In the genomic region with DNA sequence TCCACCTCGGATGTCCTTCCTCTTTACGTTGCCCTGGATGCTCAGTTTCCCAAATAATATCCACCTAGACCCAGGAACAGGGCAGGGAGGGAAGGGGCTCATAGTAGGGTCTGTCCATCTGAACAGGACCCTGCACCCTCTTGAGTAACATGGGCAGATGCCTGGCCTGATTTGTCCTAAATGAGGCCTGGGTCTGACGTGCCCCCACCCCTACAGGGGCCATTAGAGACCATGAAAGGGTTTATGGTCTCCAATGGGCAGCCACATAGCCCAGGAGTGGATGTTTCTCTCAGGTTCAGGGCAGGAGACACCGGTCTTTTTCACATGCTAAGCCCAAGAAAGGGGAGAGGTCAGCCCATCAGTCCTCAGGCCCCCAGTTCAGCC, we compare ENCODE assay signal across 41 cellular contexts. TPM values are rescaled to one million over a fixed set of nuclear protein-coding genes. Genes with fewer than 3 reads are reported as not detected.
"Had no signal": no experiment of that assay in that cellular context is flagged by ENCODE, and none has a peak within 500 bp of the region (broad histone marks: within the 10 kb centered on the region; RNA-seq: fewer than 3 reads in every experiment).

No MANE protein-coding gene starts in this region.

- H2AFZ ChIP-seq: PC-9 had no signal

- H3K27me3 ChIP-seq: ascending aorta, cardiac muscle cell, MG63 had no signal

- H3K27ac ChIP-seq: ascending aorta, cardiac muscle cell, PC-9, RWPE1, VCaP had no signal

- H3K4me3 ChIP-seq: ascending aorta, cardiac muscle cell, MG63, PC-9 had no signal

- H3K4me2 ChIP-seq: PC-9 had no signal

- DNase-seq: activated B cell treated with CpG ODN at 0.5 μM for 24 hours; activated CD4-positive, alpha-beta memory T cell treated with anti-CD3 and anti-CD28 coated beads, Interleukin-2, amount 10 ng/mL, durations not matched to agents 7 days and 5 days; activated CD4-positive, alpha-beta T cell treated with anti-CD3 and anti-CD28 coated beads for 4 hours; activated CD4-positive, alpha-beta T cell treated with anti-CD3 and anti-CD28 coated beads, Interleukin-2, amount 50 U/mL, for 1 hour; activated CD4-positive, CD25-positive, alpha-beta regulatory T cell treated with anti-CD3 and anti-CD28 coated beads, Interleukin-2, amount 50 U/mL, for 72 hours; activated CD8-positive, alpha-beta memory T cell treated with anti-CD3 and anti-CD28 coated beads for 24 hours; activated CD8-positive, alpha-beta memory T cell treated with anti-CD3 and anti-CD28 coated beads, Interleukin-2, amount 10 ng/mL, durations not matched to agents 7 days and 5 days; activated CD8-positive, alpha-beta memory T cell treated with anti-CD3 and anti-CD28 coated beads, Interleukin-2, amount 50 U/mL, for 48 hours; activated gamma-delta T cell; activated naive CD4-positive, alpha-beta T cell treated with Interleukin-2 at 50 U/mL for 16 hours; activated naive CD8-positive, alpha-beta T cell treated with anti-CD3 and anti-CD28 coated beads, Interleukin-2, amount 10 ng/mL, durations not matched to agents 7 days and 5 days; amygdala; Karpas-422; KBM-7; MG63; NCI-H1048; NCI-H1436 treated with DMSO at 0.1 percent for 48 hours; NCI-H1694 treated with DMSO at 0.1 percent for 48 hours; NCI-H2029 treated with DMSO at 0.1 percent for 48 hours; NCI-H2107; NCI-H2171; NCI-H510A; NCI-H526; NCI-H748 treated with DMSO at 0.1 percent for 48 hours; NK-92 treated with Interleukin-12 subunit alpha and Interleukin-12 subunit beta, amount 100 ng/mL, for 24 hours; PC-9; SIG-M5; SW 1271; T-helper 1 cell; T-helper 2 cell; T-helper 9 cell had no signal

- H3K36me3 ChIP-seq: ascending aorta, cardiac muscle cell, MG63 had no signal

- H3K4me1 ChIP-seq: ascending aorta had no signal

RNA-seq across cellular contexts. Expression of gene CACNG1, which starts 6.8 kb away (rescaled TPM):
- total RNA-seq: activated B cell treated with CpG ODN at 0.5 μM for 24 hours; activated CD4-positive, alpha-beta memory T cell treated with anti-CD3 and anti-CD28 coated beads, Interleukin-2, amount 10 ng/mL, durations not matched to agents 7 days and 5 days; activated CD8-positive, alpha-beta memory T cell treated with anti-CD3 and anti-CD28 coated beads, Interleukin-2, amount 10 ng/mL, durations not matched to agents 7 days and 5 days; activated naive CD8-positive, alpha-beta T cell treated with anti-CD3 and anti-CD28 coated beads, Interleukin-2, amount 10 ng/mL, durations not matched to agents 7 days and 5 days; activated T-helper 2 cell treated with anti-CD3 and anti-CD28 coated beads, Interferon-gamma antibody, Interleukin-2, Interleukin-4, amounts not matched to agents 10 μg/mL and 5 μg/mL and 100 μg/mL, durations not matched to agents 14 hours and 24 hours and 36 hours; ascending aorta; cardiac muscle cell; OCI-LY7; PC-9; Right ventricle myocardium inferior; SK-MEL-5 had no signal
- polyA plus RNA-seq: adipose tissue, cardiac muscle cell, IgD-negative memory B cell had no signal
